1 cellular context compared by ENCODE assay signal in the genomic region with DNA sequence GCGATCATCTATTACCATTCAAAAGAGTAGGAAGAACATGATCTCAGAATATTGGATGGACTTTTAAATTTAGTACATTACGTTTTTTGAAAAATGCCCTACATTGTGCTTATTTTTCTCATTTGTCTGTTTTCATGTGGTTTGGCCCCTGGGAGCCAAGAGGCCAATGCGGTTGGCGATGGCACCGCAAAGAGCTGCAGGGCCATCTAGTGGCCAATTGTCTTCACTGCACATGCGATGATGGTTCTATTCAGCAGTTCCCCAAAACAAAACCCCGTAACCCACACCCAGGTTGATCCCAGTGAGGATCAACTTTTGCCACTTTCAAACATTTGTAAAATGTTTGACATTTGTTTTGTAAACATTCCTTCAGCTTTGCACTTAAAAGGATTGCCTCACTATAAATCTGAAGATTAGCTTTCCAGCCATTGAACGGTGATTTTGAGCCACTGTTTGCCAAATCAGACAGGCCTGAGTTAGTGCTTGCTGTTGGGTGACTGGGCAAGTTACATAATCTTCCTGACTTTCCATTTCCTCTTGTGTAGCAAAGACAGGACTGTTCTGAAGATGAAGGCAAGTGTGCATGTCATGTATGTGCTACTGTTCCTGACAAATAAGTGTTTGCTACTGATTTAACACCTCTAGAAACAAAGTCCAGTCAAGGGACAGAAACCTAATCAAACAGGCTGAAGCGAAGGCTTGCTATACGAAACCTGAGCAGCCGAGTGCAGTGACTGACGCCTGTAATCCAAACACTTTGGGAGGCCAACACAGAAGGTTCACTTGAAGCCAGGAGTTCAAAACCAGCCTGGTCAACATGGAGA.
TF ChIP-seq lines count a peak whose summit lies in the region.

No MANE protein-coding gene starts in this region.

TF ChIP-seq in SK-N-SH treated with all-trans-retinoic acid at 6 μM for 48 hours, 23 proteins besides CTCF, POLR2A, EP300 and RAD21 (continued from another document):
- TF ChIP-seq, protein P1, sequence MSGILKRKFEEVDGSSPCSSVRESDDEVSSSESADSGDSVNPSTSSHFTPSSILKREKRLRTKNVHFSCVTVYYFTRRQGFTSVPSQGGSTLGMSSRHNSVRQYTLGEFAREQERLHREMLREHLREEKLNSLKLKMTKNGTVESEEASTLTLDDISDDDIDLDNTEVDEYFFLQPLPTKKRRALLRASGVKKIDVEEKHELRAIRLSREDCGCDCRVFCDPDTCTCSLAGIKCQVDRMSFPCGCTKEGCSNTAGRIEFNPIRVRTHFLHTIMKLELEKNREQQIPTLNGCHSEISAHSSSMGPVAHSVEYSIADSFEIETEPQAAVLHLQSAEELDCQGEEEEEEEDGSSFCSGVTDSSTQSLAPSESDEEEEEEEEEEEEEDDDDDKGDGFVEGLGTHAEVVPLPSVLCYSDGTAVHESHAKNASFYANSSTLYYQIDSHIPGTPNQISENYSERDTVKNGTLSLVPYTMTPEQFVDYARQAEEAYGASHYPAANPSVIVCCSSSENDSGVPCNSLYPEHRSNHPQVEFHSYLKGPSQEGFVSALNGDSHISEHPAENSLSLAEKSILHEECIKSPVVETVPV (CRISPR knock-in tag; IDR thresholded peaks at IDR 0.05): no peak
- TF ChIP-seq SNAI2 (CRISPR knock-in tag; IDR thresholded peaks at IDR 0.05) (no peak), TCF4 (CRISPR knock-in tag; IDR thresholded peaks at IDR 0.05; ENCODE audit: borderline replicate concordance) (no peak), ESRRG (CRISPR knock-in tag; IDR thresholded peaks at IDR 0.05) (no peak), TOX (CRISPR knock-in tag; IDR thresholded peaks at IDR 0.05; ENCODE audit: borderline replicate concordance) (no peak), ZNF70 (CRISPR knock-in tag; IDR thresholded peaks at IDR 0.05) (no peak), ZNF565 (CRISPR knock-in tag; conservative IDR thresholded peaks at IDR 0.05; ENCODE audit: low read depth) (no peak), ZC3H10 (CRISPR knock-in tag; IDR thresholded peaks at IDR 0.05) (no peak), ZFP3 (CRISPR knock-in tag; IDR thresholded peaks at IDR 0.05) (no peak), RARB (CRISPR knock-in tag; IDR thresholded peaks at IDR 0.05) (no peak), ZNF8 (CRISPR knock-in tag; IDR thresholded peaks at IDR 0.05) (no peak), ARNTL (CRISPR knock-in tag; IDR thresholded peaks at IDR 0.05; ENCODE audit: borderline replicate concordance, low read depth) (no peak), ZFP30 (CRISPR knock-in tag; IDR thresholded peaks at IDR 0.05) (no peak)
- TF ChIP-seq, protein P2, sequence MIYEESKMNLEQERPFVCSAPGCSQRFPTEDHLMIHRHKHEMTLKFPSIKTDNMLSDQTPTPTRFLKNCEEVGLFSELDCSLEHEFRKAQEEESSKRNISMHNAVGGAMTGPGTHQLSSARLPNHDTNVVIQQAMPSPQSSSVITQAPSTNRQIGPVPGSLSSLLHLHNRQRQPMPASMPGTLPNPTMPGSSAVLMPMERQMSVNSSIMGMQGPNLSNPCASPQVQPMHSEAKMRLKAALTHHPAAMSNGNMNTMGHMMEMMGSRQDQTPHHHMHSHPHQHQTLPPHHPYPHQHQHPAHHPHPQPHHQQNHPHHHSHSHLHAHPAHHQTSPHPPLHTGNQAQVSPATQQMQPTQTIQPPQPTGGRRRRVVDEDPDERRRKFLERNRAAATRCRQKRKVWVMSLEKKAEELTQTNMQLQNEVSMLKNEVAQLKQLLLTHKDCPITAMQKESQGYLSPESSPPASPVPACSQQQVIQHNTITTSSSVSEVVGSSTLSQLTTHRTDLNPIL (CRISPR knock-in tag; IDR thresholded peaks at IDR 0.05; ENCODE audit: low read depth): no peak
TF ChIP-seq in SK-N-SH treated with all-trans-retinoic acid at 6 μM for 48 hours: peak in this region for 0.
